ENCODE assay signal across 1 cellular context in the genomic region with DNA sequence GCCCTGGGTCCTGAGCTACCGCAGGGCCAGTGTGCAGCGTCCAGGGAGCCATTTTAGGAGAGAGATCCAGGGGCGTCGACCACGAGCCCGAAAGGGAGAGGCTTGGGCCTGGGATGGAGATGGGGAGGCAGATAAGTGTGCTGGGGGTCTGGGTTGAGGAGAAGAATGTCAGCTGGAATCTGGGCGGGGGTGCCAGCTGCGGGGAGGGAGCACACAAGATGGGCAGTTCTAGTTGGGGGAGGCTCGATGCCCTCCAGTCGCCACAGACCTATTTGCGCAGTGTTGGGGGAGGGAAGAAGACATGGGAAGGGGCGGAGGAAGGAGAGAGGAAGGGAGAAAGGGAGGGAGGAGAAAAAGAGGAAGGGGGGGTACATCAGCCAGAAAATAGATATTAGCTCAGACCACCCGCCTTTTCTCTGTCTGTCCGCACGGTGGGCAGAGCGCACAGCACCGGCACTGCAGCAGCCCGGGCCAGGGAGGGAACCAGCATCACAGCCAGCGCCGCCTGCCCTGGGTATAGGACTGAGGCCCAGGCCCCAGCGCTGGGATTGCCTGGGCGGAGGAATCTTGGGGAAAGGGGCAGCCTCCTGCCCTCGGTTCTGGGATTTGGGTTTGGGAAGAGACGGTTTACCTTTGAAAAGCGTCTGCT.
A peak's percentile ranks its signal among the peaks of the same experiment; 100 is the strongest.
TF ChIP-seq lines count a peak whose summit lies in the region.

No MANE protein-coding gene starts in this region.

TF ChIP-seq in HEK293, 187 proteins besides CTCF, POLR2A, EP300 and RAD21 (continued from another document):
- no peak for TF ChIP-seq PRDM2 (tag by site-specific recombination; IDR thresholded peaks at IDR 0.05; ENCODE audit: borderline replicate concordance)
- TF ChIP-seq SP3 (tag by site-specific recombination; IDR thresholded peaks at IDR 0.05): peak; percentile 89
- peak; percentile 85 for TF ChIP-seq PRDM10 (tag by site-specific recombination; IDR thresholded peaks at IDR 0.05)
- no peak for TF ChIP-seq ZNF266 (tag by site-specific recombination; IDR thresholded peaks at IDR 0.05; ENCODE audit: low read depth)
- TF ChIP-seq SP2 (tag by site-specific recombination; IDR thresholded peaks at IDR 0.05): peak; percentile 88
- TF ChIP-seq ZNF398 (tag by site-specific recombination; IDR thresholded peaks at IDR 0.05): peak; percentile 97
- peak; percentile 10; the same call in 1 of the 2 replicates for TF ChIP-seq ZBTB48 (tag by site-specific recombination; IDR thresholded peaks at IDR 0.05)
- TF ChIP-seq ZBTB21 (tag by site-specific recombination; IDR thresholded peaks at IDR 0.05): 0 out of 2 replicates have a peak, but pooled peaks have one; percentile 22
- 0 out of 2 replicates have a peak, but pooled peaks have one; percentile 58 for TF ChIP-seq ZNF501 (tag by site-specific recombination; IDR thresholded peaks at IDR 0.05)
- peak; percentile 52; the same call in 1 of the 2 replicates for TF ChIP-seq EGR2 (tag by site-specific recombination; IDR thresholded peaks at IDR 0.05; ENCODE audit: low read depth)
- peak; percentile 18 for TF ChIP-seq ZNF335 (tag by site-specific recombination; conservative IDR thresholded peaks at IDR 0.05)
- TF ChIP-seq ZNF670 (tag by site-specific recombination; IDR thresholded peaks at IDR 0.05; ENCODE audit: low read depth): no peak
- TF ChIP-seq KLF16 (tag by site-specific recombination; IDR thresholded peaks at IDR 0.05): peak; percentile 58; the same call in 1 of the 2 replicates
- 0 out of 2 replicates have a peak, but pooled peaks have one; percentile 24 for TF ChIP-seq OSR2 (tag by site-specific recombination; IDR thresholded peaks at IDR 0.05)
- peak; percentile 67 for TF ChIP-seq KLF1 (tag by site-specific recombination; IDR thresholded peaks at IDR 0.05)
- TF ChIP-seq PRDM1 (tag by site-specific recombination; IDR thresholded peaks at IDR 0.05): peak; percentile 76
- no peak for TF ChIP-seq ZNF10 (tag by site-specific recombination; IDR thresholded peaks at IDR 0.05)
- TF ChIP-seq ZNF394 (tag by site-specific recombination; IDR thresholded peaks at IDR 0.05; ENCODE audit: borderline replicate concordance): no peak
- TF ChIP-seq SALL2 (tag by site-specific recombination; IDR thresholded peaks at IDR 0.05; ENCODE audit: borderline replicate concordance): no peak
- peak; percentile 56; the same call in 1 of the 2 replicates for TF ChIP-seq KLF9 (tag by site-specific recombination; IDR thresholded peaks at IDR 0.05; ENCODE audit: low read depth)
- TF ChIP-seq ZBTB20 (tag by site-specific recombination; IDR thresholded peaks at IDR 0.05): peak; percentile 89
- TF ChIP-seq KLF17 (tag by site-specific recombination; IDR thresholded peaks at IDR 0.05): peak; percentile 68; the same call in 1 of the 2 replicates
- TF ChIP-seq, protein P1, sequence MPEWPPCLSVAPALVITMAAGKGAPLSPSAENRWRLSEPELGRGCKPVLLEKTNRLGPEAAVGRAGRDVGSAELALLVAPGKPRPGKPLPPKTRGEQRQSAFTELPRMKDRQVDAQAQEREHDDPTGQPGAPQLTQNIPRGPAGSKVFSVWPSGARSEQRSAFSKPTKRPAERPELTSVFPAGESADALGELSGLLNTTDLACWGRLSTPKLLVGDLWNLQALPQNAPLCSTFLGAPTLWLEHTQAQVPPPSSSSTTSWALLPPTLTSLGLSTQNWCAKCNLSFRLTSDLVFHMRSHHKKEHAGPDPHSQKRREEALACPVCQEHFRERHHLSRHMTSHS (tag by site-specific recombination; IDR thresholded peaks at IDR 0.05): no peak
- TF ChIP-seq ZNF2 (tag by site-specific recombination; IDR thresholded peaks at IDR 0.05): peak; percentile 18; the same call in 1 of the 2 replicates
- TF ChIP-seq BCL11B (tag by site-specific recombination; IDR thresholded peaks at IDR 0.05; ENCODE audit: low read depth): peak; percentile 59; the same call in 1 of the 2 replicates
- TF ChIP-seq HIC1 (tag by site-specific recombination; IDR thresholded peaks at IDR 0.05): peak; percentile 98
- TF ChIP-seq WT1 (tag by site-specific recombination; IDR thresholded peaks at IDR 0.05): peak; percentile 83
- TF ChIP-seq ZNF677 (tag by site-specific recombination; IDR thresholded peaks at IDR 0.05): no peak
- no peak for TF ChIP-seq ZNF777 (tag by site-specific recombination; IDR thresholded peaks at IDR 0.05; ENCODE audit: borderline replicate concordance)
- peak; percentile 49 for TF ChIP-seq ZNF843 (tag by site-specific recombination; IDR thresholded peaks at IDR 0.05)
- TF ChIP-seq, protein P2, sequence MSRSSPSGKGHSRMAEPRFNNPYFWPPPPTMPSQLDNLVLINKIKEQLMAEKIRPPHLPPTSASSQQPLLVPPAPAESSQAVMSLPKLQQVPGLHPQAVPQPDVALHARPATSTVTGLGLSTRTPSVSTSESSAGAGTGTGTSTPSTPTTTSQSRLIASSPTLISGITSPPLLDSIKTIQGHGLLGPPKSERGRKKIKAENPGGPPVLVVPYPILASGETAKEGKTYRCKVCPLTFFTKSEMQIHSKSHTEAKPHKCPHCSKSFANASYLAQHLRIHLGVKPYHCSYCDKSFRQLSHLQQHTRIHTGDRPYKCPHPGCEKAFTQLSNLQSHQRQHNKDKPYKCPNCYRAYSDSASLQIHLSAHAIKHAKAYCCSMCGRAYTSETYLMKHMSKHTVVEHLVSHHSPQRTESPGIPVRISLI (tag by site-specific recombination; IDR thresholded peaks at IDR 0.05): no peak
- peak; percentile 90 for TF ChIP-seq GLIS1 (tag by site-specific recombination; IDR thresholded peaks at IDR 0.05)
- TF ChIP-seq ZNF184 (tag by site-specific recombination; IDR thresholded peaks at IDR 0.05): no peak
- no peak for TF ChIP-seq ZNF571 (tag by site-specific recombination; IDR thresholded peaks at IDR 0.05)
- TF ChIP-seq ZNF37A (tag by site-specific recombination; IDR thresholded peaks at IDR 0.05): no peak
- TF ChIP-seq YY2 (tag by site-specific recombination; IDR thresholded peaks at IDR 0.05): no peak; the same call in 1 of the 2 replicates
- TF ChIP-seq ZNF239 (tag by site-specific recombination; IDR thresholded peaks at IDR 0.05): no peak
- TF ChIP-seq BCL11A (tag by site-specific recombination; IDR thresholded peaks at IDR 0.05; ENCODE audit: low read depth): 0 out of 2 replicates have a peak, but pooled peaks have one; percentile 50
- peak; percentile 81 for TF ChIP-seq ZBTB8A (tag by site-specific recombination; IDR thresholded peaks at IDR 0.05)
